Comparison of ENCODE assay signal across 8 cellular contexts in the genomic region with DNA sequence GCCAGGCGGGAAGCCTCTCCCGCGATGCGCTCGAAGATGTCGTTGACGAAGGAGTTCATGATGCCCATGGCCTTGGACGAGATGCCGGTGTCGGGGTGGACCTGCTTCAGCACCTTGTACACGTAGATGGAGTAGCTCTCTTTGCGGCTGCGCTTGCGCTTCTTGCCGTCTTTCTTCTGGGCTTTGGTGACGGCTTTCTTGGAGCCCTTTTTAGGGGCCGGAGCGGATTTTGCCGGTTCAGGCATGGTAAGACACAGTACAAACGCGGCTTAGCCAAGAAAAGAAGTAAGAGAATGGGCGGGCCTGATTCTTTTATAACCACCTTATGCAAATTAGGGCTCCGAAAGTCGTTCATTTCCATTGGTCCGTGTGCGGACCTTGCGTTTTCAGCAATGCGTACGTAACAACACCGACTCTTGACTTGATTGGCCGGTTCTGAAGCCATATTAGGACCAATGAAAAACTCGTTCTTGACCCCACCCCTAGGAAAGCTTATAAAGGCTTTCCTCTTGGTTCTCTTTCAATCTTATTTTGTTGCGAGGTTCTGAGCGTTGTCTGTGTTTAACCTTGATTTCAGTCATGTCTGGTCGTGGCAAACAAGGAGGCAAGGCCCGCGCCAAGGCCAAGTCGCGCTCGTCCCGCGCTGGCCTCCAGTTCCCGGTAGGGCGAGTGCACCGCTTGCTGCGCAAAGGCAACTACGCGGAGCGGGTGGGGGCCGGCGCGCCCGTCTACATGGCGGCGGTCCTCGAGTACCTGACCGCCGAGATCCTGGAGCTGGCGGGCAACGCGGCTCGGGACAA. TPM values are rescaled to one million over a fixed set of nuclear protein-coding genes. Genes with fewer than 3 reads are reported as not detected.
DNase-seq lines count a peak whose midpoint lies in the region; ATAC-seq and TF ChIP-seq lines count a peak whose summit lies in the region.

No MANE protein-coding gene starts in this region.

- H3K4me1 ChIP-seq in spleen = peaks cover 12 to 35% (median 25%) of the 10 kb centered on the region in 6 donors

- intact Hi-C loops in spleen (cut with DNase I; ENCODE audit: low total_unique reads) = no loop called here

- DNase-seq in AG08395 (ENCODE audit: low spot score) (peak; percentile 95), NCI-H2227 (lab: John Stamatoyannopoulos, UW; ENCODE audit: unreplicated experiment) (peak; percentile 98), caudate nucleus (lab: John Stamatoyannopoulos, UW) (peak; percentile 24 to 99 (median 89)), iris pigment epithelial cell (ENCODE audit: low read depth) (peak; percentile 99), spleen (peak; percentile 97)

- TF ChIP-seq POLR2A in spleen (IDR thresholded peaks at IDR 0.05) = peak; percentile 100

- WGBS in spleen, 5 donors = 0% methylated on average over 57 to 62 of the region's 62 CpGs

- H3K27ac ChIP-seq in caudate nucleus (ENCODE audit: low read depth, low read length) (peak overlapping the region; percentile 99), spleen (peak overlapping the region; percentile 98 to 100 (median 100))

- no peaks in the 10 kb centered on the region for H3K27me3 ChIP-seq in spleen (replicated peaks in 1 of 7)

- no peak for TF ChIP-seq CTCF in WI38 (IDR thresholded peaks at IDR 0.05; ENCODE audit: low read depth, low read length)
- no peak for TF ChIP-seq CTCF in spleen (IDR thresholded peaks at IDR 0.05 in 8 of 11, conservative IDR thresholded peaks at IDR 0.05 in 3 of 11)

- H3K9me3 ChIP-seq in spleen = no peaks in the 10 kb centered on the region

- no peaks in the 10 kb centered on the region for H3K36me3 ChIP-seq in spleen

- ATAC-seq in GM18909 (IDR thresholded peaks at IDR 0.05; ENCODE audit: poor library complexity, unreplicated experiment) (peak; percentile 65), HG03159 (IDR thresholded peaks at IDR 0.05; ENCODE audit: unreplicated experiment) (peak; percentile 55)

- H3K4me3 ChIP-seq in WI38 (ENCODE audit: low read depth, low read length) = peak overlapping the region; percentile 71
- peak overlapping the region; percentile 40 to 71 (median 54) for H3K4me3 ChIP-seq in spleen

RNA-seq across cellular contexts. Expression of gene BOLA1, which starts 12.8 kb away (rescaled TPM):
- 10 to 100 TPM in 6 of 7 donors, 1 to 10 TPM in 1; 8.3 to 22.6 (median 14.7) TPM for total RNA-seq in spleen
- polyA plus RNA-seq in spleen = 10 to 100 TPM; 27.1 to 34.6 (median 33.9) TPM

RNA-seq across cellular contexts. Expression of gene SV2A, which starts 31.0 kb away (rescaled TPM):
- total RNA-seq in spleen = 1 to 10 TPM; 1.1 to 3.7 (median 2.5) TPM
- under 1 TPM; 0.43 to 0.90 (median 0.64) TPM for polyA plus RNA-seq in spleen

RNA-seq across cellular contexts. Expression of gene SF3B4, which starts 41.0 kb away (rescaled TPM):
- total RNA-seq in spleen = 10 to 100 TPM; 17.6 to 43.8 (median 40.5) TPM
- 10 to 100 TPM; 19.7 to 27.8 (median 24.6) TPM for polyA plus RNA-seq in spleen

RNA-seq across cellular contexts. Expression of gene MTMR11, which starts 50.1 kb away (rescaled TPM):
- 10 to 100 TPM in 2 of 7 donors, 1 to 10 TPM in 5; 4.4 to 16.2 (median 6.6) TPM for total RNA-seq in spleen
- 1 to 10 TPM; 1.4 to 3.3 (median 2.1) TPM for polyA plus RNA-seq in spleen

Comparison
In these comparisons a context has a peak if more than half of its experiments do, and no peak if none do; other contexts are left out.
1. Peak in every context shown above with its lines: DNase-seq, ATAC-seq, H3K4me3 ChIP-seq and H3K27ac ChIP-seq.